In genomic region chr3:14143271-14143605, GRCh38 we compare ENCODE assay signal across 8 cellular contexts. TPM values are rescaled to one million over a fixed set of nuclear protein-coding genes. Genes with fewer than 3 reads are reported as not detected.
DNase-seq lines count a peak whose midpoint lies in the region; TF ChIP-seq lines count a peak whose summit lies in the region.

No MANE protein-coding gene starts in this region.

- H3K27me3 Mint-ChIP-seq in Caco-2 (ENCODE audit: insufficient read depth, unreplicated experiment): no peaks in the 10 kb centered on the region
- peaks cover 5% of the 10 kb centered on the region for H3K27me3 Mint-ChIP-seq in endothelial cell (ENCODE audit: unreplicated experiment)

- H3K36me3 Mint-ChIP-seq in Caco-2 (ENCODE audit: insufficient read depth, unreplicated experiment) (peaks cover 24% of the 10 kb centered on the region), endothelial cell (ENCODE audit: low read depth, unreplicated experiment) (peaks cover 59% of the 10 kb centered on the region)

- TF ChIP-seq CTCF in Caco-2 (IDR thresholded peaks at IDR 0.05; ENCODE audit: insufficient read depth in 1 of 2, low read depth in 1 of 2, low read length in 1 of 2, severe bottlenecking in 1 of 2, unreplicated experiment in 1 of 2): no peak
- no peak for TF ChIP-seq CTCF in RWPE1 (conservative IDR thresholded peaks at IDR 0.05; ENCODE audit: low read depth)
- no peak for TF ChIP-seq CTCF in endothelial cell (IDR thresholded peaks at IDR 0.05; ENCODE audit: unreplicated experiment)

- POLR2A ChIA-PET in Caco-2 (lab: Charles Lee): interaction anchor here (1.2 kb wide), 1 partner anchor 35 kb away, joined by 3 read pairs; the partner anchor contains the start of gene LSM3
- POLR2A ChIA-PET in RWPE1 (lab: Yijun Ruan, JAX; ENCODE audit: low non-redundant PET): no interaction called here

- no peaks in the 10 kb centered on the region for H3K9me3 Mint-ChIP-seq in Caco-2 (ENCODE audit: unreplicated experiment)
- H3K9me3 Mint-ChIP-seq in endothelial cell (ENCODE audit: unreplicated experiment): no peaks in the 10 kb centered on the region

- H3K27ac Mint-ChIP-seq in Caco-2 (ENCODE audit: unreplicated experiment): peak overlapping the region; percentile 93
- peak overlapping the region; percentile 63 for H3K27ac Mint-ChIP-seq in endothelial cell (ENCODE audit: unreplicated experiment)

- H3K4me3 ChIP-seq in Caco-2 (ENCODE audit: low read depth, low read length) (no peak overlapping the region), rectal smooth muscle tissue (ENCODE audit: low read length) (no peak overlapping the region)

- peak overlapping the region; percentile 94 for H3K27ac ChIP-seq in RWPE1
- H3K27ac ChIP-seq in rectal smooth muscle tissue (ENCODE audit: low read depth, low read length): peak overlapping the region; percentile 71

- H3K4me1 Mint-ChIP-seq in Caco-2 (ENCODE audit: low read depth, unreplicated experiment): peaks cover 14% of the 10 kb centered on the region
- H3K4me1 Mint-ChIP-seq in endothelial cell (ENCODE audit: unreplicated experiment): peaks cover 10% of the 10 kb centered on the region

- H3K4me3 Mint-ChIP-seq in Caco-2 (ENCODE audit: unreplicated experiment) (no peak overlapping the region), endothelial cell (ENCODE audit: unreplicated experiment) (no peak overlapping the region)

- H3K9me3 ChIP-seq in Caco-2: no peaks in the 10 kb centered on the region

- BruUV-seq in Caco-2 (replicated peaks; lab: Mats Ljungman, UMichigan): no TSS peak

- CTCF ChIA-PET in Caco-2 (lab: Charles Lee) (no interaction called here), RWPE1 (lab: Yijun Ruan, JAX) (no interaction called here)

- H3K9ac ChIP-seq in rectal smooth muscle tissue (ENCODE audit: low read length): no peak overlapping the region

- H3K27me3 ChIP-seq in Caco-2 (replicated peaks; ENCODE audit: control insufficient read depth, insufficient read depth, low read length): no peaks in the 10 kb centered on the region
- no peaks in the 10 kb centered on the region for H3K27me3 ChIP-seq in rectal smooth muscle tissue (ENCODE audit: control insufficient read depth, insufficient read depth, low read length)

- intact Hi-C loops in Caco-2 (cut with micrococcal nuclease; ENCODE audit: unreplicated experiment): no loop called here

- DNase-seq in Caco-2 (no peak), RWPE1 (ENCODE audit: low spot score) (no peak), endothelial cell (ENCODE audit: low spot score) (no peak), globus pallidus (ENCODE audit: low spot score) (no peak), foreskin melanocyte (no peak), COR-L47 (lab: John Stamatoyannopoulos, UW) (no peak)
- DNase-seq in stimulated activated CD4-positive, alpha-beta T cell treated with anti-CD3 and anti-CD28 coated beads, Interleukin-2, amount 100 ng/mL, for 24 hours: no peak

- H3K4me1 ChIP-seq in Caco-2 (peaks cover 26% of the 10 kb centered on the region), rectal smooth muscle tissue (ENCODE audit: control insufficient read depth, insufficient read depth, low read length) (peaks cover 31% of the 10 kb centered on the region)

- H3K36me3 ChIP-seq in Caco-2 (ENCODE audit: control insufficient read depth, insufficient read depth, low read length) (peaks cover 2% of the 10 kb centered on the region), rectal smooth muscle tissue (ENCODE audit: control insufficient read depth, insufficient read depth, low read length) (peaks cover 35% of the 10 kb centered on the region)

RNA-seq across cellular contexts. Expression of gene TMEM43, which starts 18.4 kb away (rescaled TPM):
- total RNA-seq in Caco-2 (2022) (33.0 and 35.2 TPM in 2 replicates), endothelial cell (ENCODE audit: unreplicated experiment) (31.9 TPM)

RNA-seq across cellular contexts. Expression of gene CHCHD4, which starts 18.6 kb away (rescaled TPM):
- total RNA-seq in Caco-2 (2022) (15.3 and 15.9 TPM in 2 replicates), endothelial cell (ENCODE audit: unreplicated experiment) (11.1 TPM)

RNA-seq across cellular contexts. Expression of gene XPC, which starts 35.2 kb away (rescaled TPM):
- 31.0 and 33.1 TPM in 2 replicates for total RNA-seq in Caco-2 (2022)
- total RNA-seq in endothelial cell (ENCODE audit: unreplicated experiment): 35.6 TPM

RNA-seq across cellular contexts. Expression of gene LSM3, which starts 35.4 kb away (rescaled TPM):
- total RNA-seq in Caco-2 (2022) (19.1 and 20.5 TPM in 2 replicates), endothelial cell (ENCODE audit: unreplicated experiment) (14.7 TPM)
